ENCODE assay signal across 8 cellular contexts in the genomic region with DNA sequence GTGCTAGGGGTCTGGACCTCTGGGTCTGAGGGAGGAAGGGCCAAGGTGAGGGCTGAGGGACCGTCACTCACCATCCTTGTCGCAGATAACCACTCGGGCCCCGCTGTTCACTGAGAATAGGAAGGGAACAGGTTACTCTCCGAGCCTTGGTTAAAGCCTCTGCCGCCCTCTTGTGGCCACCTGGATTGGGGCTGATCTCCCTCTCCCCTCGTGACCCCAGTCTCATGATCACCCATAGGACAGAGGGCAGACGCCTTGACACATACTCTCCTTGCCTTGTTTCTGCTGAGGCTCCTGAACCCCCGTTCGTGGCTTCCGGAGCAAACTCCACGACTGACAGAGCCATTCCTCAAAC. TPM values are rescaled to one million over a fixed set of nuclear protein-coding genes. Genes with fewer than 3 reads are reported as not detected.
DNase-seq lines count a peak whose midpoint lies in the region; TF ChIP-seq lines count a peak whose summit lies in the region.

No MANE protein-coding gene starts in this region.

- 3 to 5% methylated on average over 12 of the region's 12 CpGs for WGBS in endodermal cell (ENCODE audit: insufficient coverage in 1 of 2, insufficient read length in 1 of 2), 2 experiments

- in situ Hi-C loops in GM18951 (cut with MboI; ENCODE audit: low sequenced_read_pairs, unreplicated experiment) = loop anchor here (5.0 kb wide), 1 partner anchor 43 kb away; no protein-coding TSS in a partner anchor

- H3K36me3 Mint-ChIP-seq in endodermal cell (ENCODE audit: low read depth) = peaks cover 25% of the 10 kb centered on the region

- H3K9ac ChIP-seq in endodermal cell (ENCODE audit: extremely low read depth, low read length, poor library complexity, severe bottlenecking) = peak overlapping the region; percentile 91

- peak; percentile 96 for TF ChIP-seq CTCF in endodermal cell (conservative IDR thresholded peaks at IDR 0.05)

- peak overlapping the region; percentile 93 for H3K4me3 ChIP-seq in endodermal cell (ENCODE audit: low read length)

- peak; percentile 17 for TF ChIP-seq POLR2A in GM18951 (IDR thresholded peaks at IDR 0.05; ENCODE audit: extremely low read depth, insufficient read depth, insufficient read length)

- peaks cover 16% of the 10 kb centered on the region for H3K4me1 Mint-ChIP-seq in endodermal cell

- peak overlapping the region; percentile 98 for H3K27ac Mint-ChIP-seq in endodermal cell

- H3K27me3 ChIP-seq in endodermal cell (ENCODE audit: control insufficient read depth, insufficient read depth, low read length, poor library complexity, severe bottlenecking) = no peaks in the 10 kb centered on the region

- peak; percentile 83 for DNase-seq in AG08395 (ENCODE audit: low spot score)
- DNase-seq in HT1080 (ENCODE audit: low read depth) = peak; percentile 88
- DNase-seq in NOMO-1 (lab: John Stamatoyannopoulos, UW; ENCODE audit: unreplicated experiment in 2 of 2) = peak; percentile 76 to 86
- peak; percentile 70 to 96 (median 88) for DNase-seq in activated CD8-positive, alpha-beta memory T cell treated with anti-CD3 and anti-CD28 coated beads for 48 hours (ENCODE audit: low read depth in 2 of 3, low spot score in 2 of 3)
- DNase-seq in endodermal cell = peak; percentile 99
- peak; percentile 94 for DNase-seq in mesenteric fat pad (ENCODE audit: low spot score)
- DNase-seq in stimulated activated CD8-positive, alpha-beta memory T cell treated with anti-CD3 and anti-CD28 coated beads, Interleukin-15, amount 100 ng/mL, for 1 hour (ENCODE audit: low read depth) = peak; percentile 94

- peak overlapping the region; percentile 88 for H3K4me3 Mint-ChIP-seq in endodermal cell

- H3K9me3 Mint-ChIP-seq in endodermal cell = no peaks in the 10 kb centered on the region

- no peaks in the 10 kb centered on the region for H3K4me1 ChIP-seq in endodermal cell (ENCODE audit: control insufficient read depth, insufficient read depth, low read length)

- H3K36me3 ChIP-seq in endodermal cell (ENCODE audit: control insufficient read depth, insufficient read depth, low read length) = peaks cover 17% of the 10 kb centered on the region

- H3K27me3 Mint-ChIP-seq in endodermal cell (ENCODE audit: insufficient read depth) = no peaks in the 10 kb centered on the region

- H3K27ac ChIP-seq in endodermal cell (ENCODE audit: low read depth, low read length) = peak overlapping the region; percentile 75

- H3K9me3 ChIP-seq in endodermal cell (ENCODE audit: control insufficient read depth, low read length) = no peaks in the 10 kb centered on the region

RNA-seq across cellular contexts. Expression of a gene that starts 0.6 kb away (rescaled TPM):
- not detected in 2 replicates for total RNA-seq in HT1080 (2014; rRNA removed; shearing (Covaris generic))
- polyA plus RNA-seq in HT1080 (2015; cell fraction: cytosol; rRNA removed) = 0.28 TPM in 1 of 2 replicates, not detected in the other
- polyA plus RNA-seq in HT1080 (2015; cell fraction: nucleus; rRNA removed) = 0.31 and 1.1 TPM in 2 replicates
- 10 to 100 TPM; 43.0 to 81.0 TPM for total RNA-seq in endodermal cell
- 20.0 TPM for polyA plus RNA-seq in endodermal cell (2013, experiment 1 of 2)
- 19.0 TPM for polyA plus RNA-seq in endodermal cell (2013, experiment 2 of 2)
- 9.4 TPM for total RNA-seq in mesenteric fat pad

RNA-seq across cellular contexts. Expression of a gene that starts 24.9 kb away (rescaled TPM):
- total RNA-seq in HT1080 (2014; rRNA removed; shearing (Covaris generic)) = 54.2 and 60.6 TPM in 2 replicates
- 69.4 and 81.0 TPM in 2 replicates for polyA plus RNA-seq in HT1080 (2015; cell fraction: cytosol; rRNA removed)
- polyA plus RNA-seq in HT1080 (2015; cell fraction: nucleus; rRNA removed) = 65.5 and 69.8 TPM in 2 replicates
- total RNA-seq in endodermal cell (100 to 1,000 TPM in 1 of 2 donors, 10 to 100 TPM in 1; 84.8 to 101 TPM), mesenteric fat pad (20.3 TPM)
- 38.8 TPM for polyA plus RNA-seq in endodermal cell (2013, experiment 1 of 2)
- 42.3 TPM for polyA plus RNA-seq in endodermal cell (2013, experiment 2 of 2)

RNA-seq across cellular contexts. Expression of a gene that starts 32.7 kb away (rescaled TPM):
- total RNA-seq in HT1080 (2014; rRNA removed; shearing (Covaris generic)) = 0.31 TPM in 1 of 2 replicates, not detected in the other
- polyA plus RNA-seq in HT1080 (2015; cell fraction: cytosol; rRNA removed) = 0.26 and 0.30 TPM in 2 replicates
- polyA plus RNA-seq in HT1080 (2015; cell fraction: nucleus; rRNA removed) = 0.82 and 3.0 TPM in 2 replicates
- 1 to 10 TPM; 6.6 to 7.0 TPM for total RNA-seq in endodermal cell
- 19.7 TPM for polyA plus RNA-seq in endodermal cell (2013, experiment 1 of 2)
- 15.2 TPM for polyA plus RNA-seq in endodermal cell (2013, experiment 2 of 2)
- total RNA-seq in mesenteric fat pad = 44.9 TPM

RNA-seq across cellular contexts. Expression of a gene that starts 36.5 kb away (rescaled TPM):
- 44.3 and 49.4 TPM in 2 replicates for total RNA-seq in HT1080 (2014; rRNA removed; shearing (Covaris generic))
- polyA plus RNA-seq in HT1080 (2015; cell fraction: cytosol; rRNA removed) = 43.5 and 50.9 TPM in 2 replicates
- 64.1 and 68.3 TPM in 2 replicates for polyA plus RNA-seq in HT1080 (2015; cell fraction: nucleus; rRNA removed)
- 10 to 100 TPM; 41.5 to 45.0 TPM for total RNA-seq in endodermal cell
- polyA plus RNA-seq in endodermal cell (2013, experiment 1 of 2) = 33.8 TPM
- polyA plus RNA-seq in endodermal cell (2013, experiment 2 of 2) = 34.1 TPM
- 152 TPM for total RNA-seq in mesenteric fat pad

Comparison
In these comparisons a context has a peak if more than half of its experiments do, and no peak if none do; other contexts are left out.
1. Peak in every context shown above with its lines: DNase-seq, H3K4me3 ChIP-seq and H3K27ac ChIP-seq.
2. RNA of a gene that starts 0.6 kb away (total RNA-seq): 43.0 to 81.0 TPM in endodermal cell and 9.4 TPM in mesenteric fat pad (single experiment); not detected in HT1080; every median in the first group is over 10 times any median in the second.